Comparison of ENCODE assay signal across 8 cellular contexts in the genomic region with DNA sequence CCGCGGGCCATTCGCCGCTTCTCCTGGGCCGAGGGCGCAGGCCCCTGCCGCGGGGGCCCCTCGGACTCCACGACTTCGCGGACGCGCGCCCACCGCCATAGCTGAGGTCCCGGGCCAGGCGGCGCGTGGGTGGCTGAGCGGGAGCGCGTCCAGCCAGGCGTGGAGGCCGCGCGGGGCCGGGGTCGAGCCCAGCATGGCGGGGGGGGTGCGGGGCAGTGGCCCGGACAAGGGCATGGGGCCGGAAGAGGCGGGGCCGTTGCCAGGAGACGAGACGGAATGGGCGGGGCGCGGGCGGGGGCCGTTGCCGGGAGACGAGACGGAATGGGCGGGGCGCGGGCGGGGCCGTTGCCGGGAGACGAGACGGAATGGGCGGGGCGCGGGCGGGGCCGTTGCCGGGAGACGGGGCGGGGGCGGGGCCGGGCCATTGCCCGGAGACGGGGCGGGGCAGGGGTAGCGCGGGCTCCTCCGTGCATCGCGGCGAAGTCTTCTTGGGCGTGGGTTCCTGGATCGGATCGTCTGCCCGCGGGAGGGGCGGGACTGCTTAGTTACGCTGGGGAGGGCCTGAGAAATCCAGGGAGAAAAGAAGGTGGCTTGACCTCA. TPM values are rescaled to one million over a fixed set of nuclear protein-coding genes. Genes with fewer than 3 reads are reported as not detected.
DNase-seq lines count a peak whose midpoint lies in the region; ATAC-seq lines count a peak whose summit lies in the region.

No MANE protein-coding gene starts in this region.

- no peaks in the 10 kb centered on the region for H3K9me3 Mint-ChIP-seq in activated CD4-positive, alpha-beta T cell treated with anti-CD3 and anti-CD28 coated beads, Interleukin-2, amount 10 ng/mL, durations not matched to agents 7 days and 5 days

- H3K4me3 Mint-ChIP-seq in activated CD4-positive, alpha-beta T cell treated with anti-CD3 and anti-CD28 coated beads, Interleukin-2, amount 10 ng/mL, durations not matched to agents 7 days and 5 days = peak overlapping the region; percentile 75

- POLR2A ChIA-PET in activated CD4-positive, alpha-beta T cell treated with anti-CD3 and anti-CD28 coated beads, Interleukin-2, amount 10 ng/mL, durations not matched to agents 7 days and 5 days (lab: Charles Lee) = no interaction called here

- peaks cover 82% of the 10 kb centered on the region for H3K4me1 Mint-ChIP-seq in activated CD4-positive, alpha-beta T cell treated with anti-CD3 and anti-CD28 coated beads, Interleukin-2, amount 10 ng/mL, durations not matched to agents 7 days and 5 days

- CTCF ChIA-PET in activated CD4-positive, alpha-beta T cell treated with anti-CD3 and anti-CD28 coated beads, Interleukin-2, amount 10 ng/mL, durations not matched to agents 7 days and 5 days (lab: Charles Lee) = interaction anchor here (1.0 to 3.1 kb wide), 3 partner anchors 13 to 56 kb away, joined by 3 to 18 read pairs (median 5); a partner anchor contains a TSS

- peak; percentile 66 for ATAC-seq in HG02885 (IDR thresholded peaks at IDR 0.05; ENCODE audit: poor library complexity, unreplicated experiment)
- peak; percentile 87 for ATAC-seq in left lobe of liver

- H3K27me3 Mint-ChIP-seq in activated CD4-positive, alpha-beta T cell treated with anti-CD3 and anti-CD28 coated beads, Interleukin-2, amount 10 ng/mL, durations not matched to agents 7 days and 5 days = no peaks in the 10 kb centered on the region

- peak overlapping the region; percentile 65 for H3K27ac ChIP-seq in cingulate gyrus (ENCODE audit: low read depth, low read length)

- peaks cover 25% of the 10 kb centered on the region for H3K36me3 Mint-ChIP-seq in activated CD4-positive, alpha-beta T cell treated with anti-CD3 and anti-CD28 coated beads, Interleukin-2, amount 10 ng/mL, durations not matched to agents 7 days and 5 days (ENCODE audit: low read depth)

- DNase-seq in SIG-M5 treated with dmso at 0.1 percent for 504 hours (lab: John Stamatoyannopoulos, UW; ENCODE audit: unreplicated experiment) (peak; percentile 46), SIG-M5 (lab: John Stamatoyannopoulos, UW) (no peak), NCI-H446 treated with DMSO at 0.1 percent for 48 hours (lab: John Stamatoyannopoulos, UW) (peak; percentile 35), left lobe of liver (ENCODE audit: low spot score) (peak; percentile 93)
- DNase-seq in activated CD4-positive, alpha-beta T cell treated with anti-CD3 and anti-CD28 coated beads, Interleukin-2, amount 10 ng/mL, durations not matched to agents 7 days and 5 days = peak; percentile 86
- DNase-seq in stimulated activated CD4-positive, alpha-beta T cell treated with anti-CD3 and anti-CD28 coated beads, Interleukin-4, amount 100 ng/mL, for 1 hour = peak; percentile 80

- H3K27ac Mint-ChIP-seq in activated CD4-positive, alpha-beta T cell treated with anti-CD3 and anti-CD28 coated beads, Interleukin-2, amount 10 ng/mL, durations not matched to agents 7 days and 5 days = peak overlapping the region; percentile 76

RNA-seq across cellular contexts. Expression of a gene that starts 14.8 kb away (rescaled TPM):
- 100 to 1,000 TPM; 123 to 153 TPM for total RNA-seq in activated CD4-positive, alpha-beta T cell treated with anti-CD3 and anti-CD28 coated beads, Interleukin-2, amount 10 ng/mL, durations not matched to agents 7 days and 5 days
- 7.4 TPM for total RNA-seq in left lobe of liver

RNA-seq across cellular contexts. Expression of a gene that starts 24.2 kb away (rescaled TPM):
- total RNA-seq in activated CD4-positive, alpha-beta T cell treated with anti-CD3 and anti-CD28 coated beads, Interleukin-2, amount 10 ng/mL, durations not matched to agents 7 days and 5 days = not detected
- total RNA-seq in left lobe of liver = 0.15 TPM

RNA-seq across cellular contexts. Expression of a gene that starts 31.8 kb away (rescaled TPM):
- total RNA-seq in activated CD4-positive, alpha-beta T cell treated with anti-CD3 and anti-CD28 coated beads, Interleukin-2, amount 10 ng/mL, durations not matched to agents 7 days and 5 days = not detected
- total RNA-seq in left lobe of liver = not detected

RNA-seq across cellular contexts. Expression of a gene that starts 46.8 kb away (rescaled TPM):
- total RNA-seq in activated CD4-positive, alpha-beta T cell treated with anti-CD3 and anti-CD28 coated beads, Interleukin-2, amount 10 ng/mL, durations not matched to agents 7 days and 5 days = 10 to 100 TPM; 52.4 to 54.2 TPM
- 25.7 TPM for total RNA-seq in left lobe of liver

RNA-seq across cellular contexts. Expression of a gene that starts 46.9 kb away (rescaled TPM):
- total RNA-seq in activated CD4-positive, alpha-beta T cell treated with anti-CD3 and anti-CD28 coated beads, Interleukin-2, amount 10 ng/mL, durations not matched to agents 7 days and 5 days = 10 to 100 TPM; 54.5 to 59.7 TPM
- total RNA-seq in left lobe of liver = 30.2 TPM

Comparison
In these comparisons a context has a peak if more than half of its experiments do, and no peak if none do; other contexts are left out.
1. RNA of a gene that starts 14.8 kb away (total RNA-seq): 123 to 153 TPM in activated CD4-positive, alpha-beta T cell treated with anti-CD3 and anti-CD28 coated beads, Interleukin-2, amount 10 ng/mL, durations not matched to agents 7 days and 5 days; 7.4 TPM in left lobe of liver (single experiment); every median in the first group is over 10 times any median in the second.